ENCODE assay signal across 18 cellular contexts in genomic region chr9:34507556-34507955, GRCh38. TPM values are rescaled to one million over a fixed set of nuclear protein-coding genes. Genes with fewer than 3 reads are reported as not detected.
A peak's percentile ranks its signal among the peaks of the same experiment; 100 is the strongest.
DNase-seq lines count a peak whose midpoint lies in the region; ATAC-seq and TF ChIP-seq lines count a peak whose summit lies in the region.
"Had no signal": no experiment of that assay in that cellular context is flagged by ENCODE, and none has a peak within 500 bp of the region (broad histone marks: within the 10 kb centered on the region; RNA-seq: fewer than 3 reads in every experiment).

No MANE protein-coding gene starts in this region.

- peak; percentile 56 for DNase-seq in activated effector memory CD4-positive, alpha-beta T cell treated with anti-CD3 and anti-CD28 coated beads, Interleukin-2, amount 50 U/mL, for 16 hours
- DNase-seq in activated effector memory CD4-positive, alpha-beta T cell treated with Interleukin-2 at 50 U/mL for 16 hours: no peak
- peak; percentile 26 for DNase-seq in RWPE2 (ENCODE audit: low spot score)
- peak; percentile 46 for DNase-seq in osteoblast (ENCODE audit: insufficient read length, low spot score, missing footprints)
- DNase-seq in stimulated activated CD8-positive, alpha-beta memory T cell treated with anti-CD3 and anti-CD28 coated beads, Interleukin-4, amount 100 ng/mL, for 48 hours: peak; percentile 2
- no peak for DNase-seq in A172 (ENCODE audit: low spot score)
- no peak for DNase-seq in NOMO-1 treated with DMSO at 0.1 percent for 48 hours (lab: John Stamatoyannopoulos, UW; ENCODE audit: unreplicated experiment)
- DNase-seq: CD4-positive, CD25-positive, alpha-beta regulatory T cell; CD8-positive, alpha-beta T cell; DMS153; DND-41; GOT3; HFFc6 had no signal

- ATAC-seq in RWPE2 (ENCODE audit: low read depth): no peak
- ATAC-seq: CD8-positive, alpha-beta T cell had no signal

- no peak for TF ChIP-seq CTCF in RWPE2 (IDR thresholded peaks at IDR 0.05; ENCODE audit: poor library complexity, severe bottlenecking)
- TF ChIP-seq CTCF in osteoblast (IDR thresholded peaks at IDR 0.05; ENCODE audit: extremely low read depth, low read depth, low read length): no peak

- H3K9me3 ChIP-seq in RWPE2 (ENCODE audit: severe bottlenecking): no peaks in the 10 kb centered on the region
- no peaks in the 10 kb centered on the region for H3K9me3 ChIP-seq in osteoblast (ENCODE audit: low read depth, low read length)
- H3K9me3 ChIP-seq: BLaER1, Caco-2, HAP-1 had no signal

- H3K4me3 ChIP-seq in RWPE2 (ENCODE audit: severe bottlenecking): no peak overlapping the region
- no peak overlapping the region for H3K4me3 ChIP-seq in osteoblast (ENCODE audit: insufficient read depth, low read length)
- H3K4me3 ChIP-seq: BLaER1, HAP-1 had no signal

- H3K79me2 ChIP-seq in osteoblast (ENCODE audit: insufficient read depth, low read length): no peaks in the 10 kb centered on the region

- H3K36me3 ChIP-seq in RWPE2 (ENCODE audit: low read depth) (no peaks in the 10 kb centered on the region), osteoblast (ENCODE audit: insufficient read depth, low read length) (no peaks in the 10 kb centered on the region)
- H3K36me3 ChIP-seq: BLaER1, HAP-1 had no signal

- H3K4me1 ChIP-seq in RWPE2 (ENCODE audit: insufficient read depth, poor library complexity, severe bottlenecking): no peaks in the 10 kb centered on the region
- H3K4me1 ChIP-seq in osteoblast (ENCODE audit: insufficient read depth, low read length): no peaks in the 10 kb centered on the region
- H3K4me1 ChIP-seq: Caco-2, HAP-1 had no signal

- H3K27ac ChIP-seq in RWPE2 (ENCODE audit: poor library complexity, severe bottlenecking) (no peak overlapping the region), osteoblast (ENCODE audit: low read depth, low read length) (no peak overlapping the region)
- H3K27ac ChIP-seq: BLaER1, C4-2B had no signal

- no peak overlapping the region for H3K4me2 ChIP-seq in osteoblast (ENCODE audit: insufficient read depth, low read length)
- H3K4me2 ChIP-seq: BLaER1 had no signal

- H3K27me3 ChIP-seq in RWPE2 (ENCODE audit: insufficient read depth, poor library complexity, severe bottlenecking): no peaks in the 10 kb centered on the region
- H3K27me3 ChIP-seq in osteoblast (ENCODE audit: insufficient read depth, low read length): peaks cover 17% of the 10 kb centered on the region
- H3K27me3 ChIP-seq: BLaER1 had no signal

- no peaks in the 10 kb centered on the region for H4K20me1 ChIP-seq in osteoblast (ENCODE audit: insufficient read depth, low read length)
- H4K20me1 ChIP-seq: BLaER1 had no signal

- H2AFZ ChIP-seq in osteoblast (ENCODE audit: low read length): no peak overlapping the region

RNA-seq across cellular contexts. Expression of gene ENHO, which starts 15.2 kb away (rescaled TPM):
- total RNA-seq in osteoblast: under 0.01 and 0.29 TPM in 2 replicates
- 0.43 and 1.1 TPM in 2 replicates for total RNA-seq in A172 (2014; rRNA removed; shearing (Covaris generic))
- total RNA-seq: B cell; CD8-positive, alpha-beta T cell had no signal

RNA-seq across cellular contexts. Expression of gene DNAI1, which starts 49.0 kb away (rescaled TPM):
- total RNA-seq in osteoblast: 47.4 TPM in 1 of 2 replicates, not detected in the other
- total RNA-seq in A172 (2014; rRNA removed; shearing (Covaris generic)): not detected in 2 replicates
- total RNA-seq: B cell; CD4-positive, CD25-positive, alpha-beta regulatory T cell; CD8-positive, alpha-beta T cell; HFFc6 had no signal

RNA-seq across cellular contexts. Expression of gene FAM219A, which starts 49.2 kb away (rescaled TPM):
- 8.5 and 9.4 TPM in 2 replicates for total RNA-seq in osteoblast
- 11.1 and 11.6 TPM in 2 replicates for total RNA-seq in A172 (2014; rRNA removed; shearing (Covaris generic))

Comparison
In these comparisons a context has a peak if more than half of its experiments do, and no peak if none do; other contexts are left out.
1. DNase-seq: peak in activated effector memory CD4-positive, alpha-beta T cell treated with anti-CD3 and anti-CD28 coated beads, Interleukin-2, amount 50 U/mL, for 16 hours (single experiment), RWPE2 (single experiment), osteoblast (single experiment) and stimulated activated CD8-positive, alpha-beta memory T cell treated with anti-CD3 and anti-CD28 coated beads, Interleukin-4, amount 100 ng/mL, for 48 hours (single experiment); none in activated effector memory CD4-positive, alpha-beta T cell treated with Interleukin-2 at 50 U/mL for 16 hours (single experiment), A172 (single experiment) and NOMO-1 treated with DMSO at 0.1 percent for 48 hours (single experiment).